1 cellular context compared by ENCODE assay signal in the genomic region with DNA sequence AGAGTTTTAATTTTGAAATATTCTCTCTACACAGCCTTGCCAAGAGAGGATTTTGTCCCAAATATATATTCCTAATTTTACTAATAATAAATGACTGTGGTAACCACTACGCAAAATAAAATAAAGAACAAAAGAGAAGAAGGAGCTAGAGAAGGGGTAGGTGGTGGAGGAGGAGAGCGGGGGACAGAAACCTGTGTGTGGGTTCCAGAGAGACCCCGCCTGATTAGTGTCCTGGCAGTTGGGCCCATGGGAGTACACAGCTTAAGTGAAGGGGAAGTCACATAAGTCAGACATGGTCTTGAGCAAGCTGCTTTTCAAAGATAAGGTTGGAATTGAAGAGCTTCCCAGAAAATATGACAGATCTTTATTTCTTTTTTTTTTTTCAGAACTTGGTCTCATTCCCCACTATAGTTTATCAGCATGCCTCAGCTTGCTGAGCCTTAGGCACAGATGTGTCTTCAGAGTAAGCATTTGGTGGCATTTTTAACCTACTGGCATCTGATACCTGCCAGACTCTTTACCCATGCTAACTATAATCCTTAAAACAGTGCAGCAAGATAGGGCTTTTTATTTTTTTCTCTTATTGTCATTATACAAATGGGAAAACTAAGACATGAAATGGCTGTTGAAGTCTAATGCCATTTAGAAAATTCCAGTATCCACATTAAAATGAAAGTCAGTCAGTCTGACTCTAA.
TF ChIP-seq lines count a peak whose summit lies in the region.

No MANE protein-coding gene starts in this region.

TF ChIP-seq in K562, 482 proteins besides CTCF, POLR2A, EP300 and RAD21 (continued from another document and continues in another):
- TF ChIP-seq, protein P1, sequence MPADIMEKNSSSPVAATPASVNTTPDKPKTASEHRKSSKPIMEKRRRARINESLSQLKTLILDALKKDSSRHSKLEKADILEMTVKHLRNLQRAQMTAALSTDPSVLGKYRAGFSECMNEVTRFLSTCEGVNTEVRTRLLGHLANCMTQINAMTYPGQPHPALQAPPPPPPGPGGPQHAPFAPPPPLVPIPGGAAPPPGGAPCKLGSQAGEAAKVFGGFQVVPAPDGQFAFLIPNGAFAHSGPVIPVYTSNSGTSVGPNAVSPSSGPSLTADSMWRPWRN (IDR thresholded peaks at IDR 0.05; ENCODE audit: low read depth) = peak; percentile 89
- TF ChIP-seq, protein P2, sequence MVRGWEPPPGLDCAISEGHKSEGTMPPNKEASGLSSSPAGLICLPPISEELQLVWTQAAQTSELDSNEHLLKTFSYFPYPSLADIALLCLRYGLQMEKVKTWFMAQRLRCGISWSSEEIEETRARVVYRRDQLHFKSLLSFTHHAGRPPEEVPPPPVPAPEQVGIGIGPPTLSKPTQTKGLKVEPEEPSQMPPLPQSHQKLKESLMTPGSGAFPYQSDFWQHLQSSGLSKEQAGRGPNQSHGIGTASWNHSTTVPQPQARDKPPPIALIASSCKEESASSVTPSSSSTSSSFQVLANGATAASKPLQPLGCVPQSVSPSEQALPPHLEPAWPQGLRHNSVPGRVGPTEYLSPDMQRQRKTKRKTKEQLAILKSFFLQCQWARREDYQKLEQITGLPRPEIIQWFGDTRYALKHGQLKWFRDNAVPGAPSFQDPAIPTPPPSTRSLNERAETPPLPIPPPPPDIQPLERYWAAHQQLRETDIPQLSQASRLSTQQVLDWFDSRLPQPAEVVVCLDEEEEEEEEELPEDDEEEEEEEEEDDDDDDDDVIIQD (CRISPR knock-in tag; IDR thresholded peaks at IDR 0.05) = no peak
- TF ChIP-seq, protein P3, sequence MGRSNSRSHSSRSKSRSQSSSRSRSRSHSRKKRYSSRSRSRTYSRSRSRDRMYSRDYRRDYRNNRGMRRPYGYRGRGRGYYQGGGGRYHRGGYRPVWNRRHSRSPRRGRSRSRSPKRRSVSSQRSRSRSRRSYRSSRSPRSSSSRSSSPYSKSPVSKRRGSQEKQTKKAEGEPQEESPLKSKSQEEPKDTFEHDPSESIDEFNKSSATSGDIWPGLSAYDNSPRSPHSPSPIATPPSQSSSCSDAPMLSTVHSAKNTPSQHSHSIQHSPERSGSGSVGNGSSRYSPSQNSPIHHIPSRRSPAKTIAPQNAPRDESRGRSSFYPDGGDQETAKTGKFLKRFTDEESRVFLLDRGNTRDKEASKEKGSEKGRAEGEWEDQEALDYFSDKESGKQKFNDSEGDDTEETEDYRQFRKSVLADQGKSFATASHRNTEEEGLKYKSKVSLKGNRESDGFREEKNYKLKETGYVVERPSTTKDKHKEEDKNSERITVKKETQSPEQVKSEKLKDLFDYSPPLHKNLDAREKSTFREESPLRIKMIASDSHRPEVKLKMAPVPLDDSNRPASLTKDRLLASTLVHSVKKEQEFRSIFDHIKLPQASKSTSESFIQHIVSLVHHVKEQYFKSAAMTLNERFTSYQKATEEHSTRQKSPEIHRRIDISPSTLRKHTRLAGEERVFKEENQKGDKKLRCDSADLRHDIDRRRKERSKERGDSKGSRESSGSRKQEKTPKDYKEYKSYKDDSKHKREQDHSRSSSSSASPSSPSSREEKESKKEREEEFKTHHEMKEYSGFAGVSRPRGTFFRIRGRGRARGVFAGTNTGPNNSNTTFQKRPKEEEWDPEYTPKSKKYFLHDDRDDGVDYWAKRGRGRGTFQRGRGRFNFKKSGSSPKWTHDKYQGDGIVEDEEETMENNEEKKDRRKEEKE (IDR thresholded peaks at IDR 0.05; ENCODE audit: borderline replicate concordance in 1 of 2, control insufficient read depth in 1 of 2, low read depth in 2 of 2, low read length in 1 of 2) = peak in 1 of 2 experiments; percentile 91; a peak in 1 of 4 replicates
- TF ChIP-seq NFIC (IDR thresholded peaks at IDR 0.05) (peak; percentile 92), ZNF274 (IDR thresholded peaks at IDR 0.05; ENCODE audit: borderline replicate concordance, low read depth, low read length) (peak; percentile 78; the same call in 1 of the 2 replicates), KLF13 (tag; IDR thresholded peaks at IDR 0.05; ENCODE audit: borderline replicate concordance, low read depth) (no peak; the same call in 1 of the 2 replicates), KLF1 (tag; IDR thresholded peaks at IDR 0.05) (no peak), CREM (IDR thresholded peaks at IDR 0.05; ENCODE audit: low read depth) (peak; percentile 63), NCOA2 (IDR thresholded peaks at IDR 0.05; ENCODE audit: partially characterized antibody in 2 of 2) (peak; percentile 78 to 92), CBX1 (IDR thresholded peaks at IDR 0.05; ENCODE audit: low read depth) (peak; percentile 86), DDX20 (tag; IDR thresholded peaks at IDR 0.05; ENCODE audit: low read depth) (no peak; the same call in 1 of the 2 replicates), PRMT5 (CRISPR knock-in tag; IDR thresholded peaks at IDR 0.05) (no peak), MED1 (CRISPR knock-in tag; IDR thresholded peaks at IDR 0.05; ENCODE audit: borderline replicate concordance) (no peak), ZNF324 (CRISPR knock-in tag; IDR thresholded peaks at IDR 0.05) (no peak), NR2F6 (CRISPR knock-in tag; IDR thresholded peaks at IDR 0.05) (no peak), NCOR1 (IDR thresholded peaks at IDR 0.05) (peak; percentile 98), ZSCAN32 (CRISPR knock-in tag; IDR thresholded peaks at IDR 0.05) (no peak), CREB1 (IDR thresholded peaks at IDR 0.05) (peak; percentile 78; the same call in 1 of the 2 replicates), CREB1 (CRISPR knock-in tag; IDR thresholded peaks at IDR 0.05) (no peak), PRPF4 (IDR thresholded peaks at IDR 0.05; ENCODE audit: insufficient read depth, low read depth, low read length, poor library complexity, severe bottlenecking) (no peak), HOXB6 (CRISPR knock-in tag; IDR thresholded peaks at IDR 0.05; ENCODE audit: borderline replicate concordance) (no peak), RUNX1 (IDR thresholded peaks at IDR 0.05; ENCODE audit: low read depth) (no peak), RBM15 (IDR thresholded peaks at IDR 0.05; ENCODE audit: insufficient read depth, low read length) (no peak)
- TF ChIP-seq, protein P4, sequence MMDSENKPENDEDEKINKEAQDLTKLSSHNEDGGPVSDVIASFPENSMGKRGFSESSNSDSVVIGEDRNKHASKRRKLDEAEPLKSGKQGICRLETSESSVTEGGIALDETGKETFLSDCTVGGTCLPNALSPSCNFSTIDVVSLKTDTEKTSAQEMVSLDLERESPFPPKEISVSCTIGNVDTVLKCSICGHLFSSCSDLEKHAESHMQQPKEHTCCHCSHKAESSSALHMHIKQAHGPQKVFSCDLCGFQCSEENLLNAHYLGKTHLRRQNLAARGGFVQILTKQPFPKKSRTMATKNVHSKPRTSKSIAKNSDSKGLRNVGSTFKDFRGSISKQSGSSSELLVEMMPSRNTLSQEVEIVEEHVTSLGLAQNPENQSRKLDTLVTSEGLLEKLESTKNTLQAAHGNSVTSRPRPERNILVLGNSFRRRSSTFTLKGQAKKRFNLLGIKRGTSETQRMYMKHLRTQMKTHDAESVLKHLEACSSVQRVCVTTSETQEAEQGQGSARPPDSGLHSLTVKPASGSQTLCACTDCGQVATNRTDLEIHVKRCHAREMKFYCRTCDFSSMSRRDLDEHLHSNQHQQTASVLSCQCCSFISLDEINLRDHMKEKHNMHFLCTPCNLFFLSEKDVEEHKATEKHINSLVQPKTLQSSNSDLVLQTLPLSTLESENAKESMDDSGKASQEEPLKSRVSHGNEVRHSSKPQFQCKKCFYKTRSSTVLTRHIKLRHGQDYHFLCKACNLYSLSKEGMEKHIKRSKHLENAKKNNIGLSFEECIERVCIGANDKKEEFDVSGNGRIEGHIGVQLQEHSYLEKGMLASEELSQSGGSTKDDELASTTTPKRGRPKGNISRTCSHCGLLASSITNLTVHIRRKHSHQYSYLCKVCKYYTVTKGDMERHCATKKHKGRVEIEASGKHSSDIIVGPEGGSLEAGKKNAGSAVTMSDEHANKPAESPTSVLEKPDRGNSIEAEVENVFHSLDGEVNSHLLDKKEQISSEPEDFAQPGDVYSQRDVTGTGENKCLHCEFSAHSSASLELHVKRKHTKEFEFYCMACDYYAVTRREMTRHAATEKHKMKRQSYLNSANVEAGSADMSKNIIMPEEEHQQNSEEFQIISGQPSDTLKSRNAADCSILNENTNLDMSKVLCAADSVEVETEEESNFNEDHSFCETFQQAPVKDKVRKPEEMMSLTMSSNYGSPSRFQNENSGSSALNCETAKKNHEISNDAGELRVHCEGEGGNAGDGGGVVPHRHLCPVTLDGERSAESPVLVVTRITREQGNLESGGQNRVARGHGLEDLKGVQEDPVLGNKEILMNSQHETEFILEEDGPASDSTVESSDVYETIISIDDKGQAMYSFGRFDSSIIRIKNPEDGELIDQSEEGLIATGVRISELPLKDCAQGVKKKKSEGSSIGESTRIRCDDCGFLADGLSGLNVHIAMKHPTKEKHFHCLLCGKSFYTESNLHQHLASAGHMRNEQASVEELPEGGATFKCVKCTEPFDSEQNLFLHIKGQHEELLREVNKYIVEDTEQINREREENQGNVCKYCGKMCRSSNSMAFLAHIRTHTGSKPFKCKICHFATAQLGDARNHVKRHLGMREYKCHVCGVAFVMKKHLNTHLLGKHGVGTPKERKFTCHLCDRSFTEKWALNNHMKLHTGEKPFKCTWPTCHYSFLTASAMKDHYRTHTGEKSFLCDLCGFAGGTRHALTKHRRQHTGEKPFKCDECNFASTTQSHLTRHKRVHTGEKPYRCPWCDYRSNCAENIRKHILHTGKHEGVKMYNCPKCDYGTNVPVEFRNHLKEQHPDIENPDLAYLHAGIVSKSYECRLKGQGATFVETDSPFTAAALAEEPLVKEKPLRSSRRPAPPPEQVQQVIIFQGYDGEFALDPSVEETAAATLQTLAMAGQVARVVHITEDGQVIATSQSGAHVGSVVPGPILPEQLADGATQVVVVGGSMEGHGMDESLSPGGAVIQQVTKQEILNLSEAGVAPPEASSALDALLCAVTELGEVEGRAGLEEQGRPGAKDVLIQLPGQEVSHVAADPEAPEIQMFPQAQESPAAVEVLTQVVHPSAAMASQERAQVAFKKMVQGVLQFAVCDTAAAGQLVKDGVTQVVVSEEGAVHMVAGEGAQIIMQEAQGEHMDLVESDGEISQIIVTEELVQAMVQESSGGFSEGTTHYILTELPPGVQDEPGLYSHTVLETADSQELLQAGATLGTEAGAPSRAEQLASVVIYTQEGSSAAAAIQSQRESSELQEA (IDR thresholded peaks at IDR 0.05; ENCODE audit: low read depth) = no peak
- TF ChIP-seq, protein P5, sequence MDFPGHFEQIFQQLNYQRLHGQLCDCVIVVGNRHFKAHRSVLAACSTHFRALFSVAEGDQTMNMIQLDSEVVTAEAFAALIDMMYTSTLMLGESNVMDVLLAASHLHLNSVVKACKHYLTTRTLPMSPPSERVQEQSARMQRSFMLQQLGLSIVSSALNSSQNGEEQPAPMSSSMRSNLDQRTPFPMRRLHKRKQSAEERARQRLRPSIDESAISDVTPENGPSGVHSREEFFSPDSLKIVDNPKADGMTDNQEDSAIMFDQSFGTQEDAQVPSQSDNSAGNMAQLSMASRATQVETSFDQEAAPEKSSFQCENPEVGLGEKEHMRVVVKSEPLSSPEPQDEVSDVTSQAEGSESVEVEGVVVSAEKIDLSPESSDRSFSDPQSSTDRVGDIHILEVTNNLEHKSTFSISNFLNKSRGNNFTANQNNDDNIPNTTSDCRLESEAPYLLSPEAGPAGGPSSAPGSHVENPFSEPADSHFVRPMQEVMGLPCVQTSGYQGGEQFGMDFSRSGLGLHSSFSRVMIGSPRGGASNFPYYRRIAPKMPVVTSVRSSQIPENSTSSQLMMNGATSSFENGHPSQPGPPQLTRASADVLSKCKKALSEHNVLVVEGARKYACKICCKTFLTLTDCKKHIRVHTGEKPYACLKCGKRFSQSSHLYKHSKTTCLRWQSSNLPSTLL (IDR thresholded peaks at IDR 0.05) = no peak
- TF ChIP-seq, protein P6, sequence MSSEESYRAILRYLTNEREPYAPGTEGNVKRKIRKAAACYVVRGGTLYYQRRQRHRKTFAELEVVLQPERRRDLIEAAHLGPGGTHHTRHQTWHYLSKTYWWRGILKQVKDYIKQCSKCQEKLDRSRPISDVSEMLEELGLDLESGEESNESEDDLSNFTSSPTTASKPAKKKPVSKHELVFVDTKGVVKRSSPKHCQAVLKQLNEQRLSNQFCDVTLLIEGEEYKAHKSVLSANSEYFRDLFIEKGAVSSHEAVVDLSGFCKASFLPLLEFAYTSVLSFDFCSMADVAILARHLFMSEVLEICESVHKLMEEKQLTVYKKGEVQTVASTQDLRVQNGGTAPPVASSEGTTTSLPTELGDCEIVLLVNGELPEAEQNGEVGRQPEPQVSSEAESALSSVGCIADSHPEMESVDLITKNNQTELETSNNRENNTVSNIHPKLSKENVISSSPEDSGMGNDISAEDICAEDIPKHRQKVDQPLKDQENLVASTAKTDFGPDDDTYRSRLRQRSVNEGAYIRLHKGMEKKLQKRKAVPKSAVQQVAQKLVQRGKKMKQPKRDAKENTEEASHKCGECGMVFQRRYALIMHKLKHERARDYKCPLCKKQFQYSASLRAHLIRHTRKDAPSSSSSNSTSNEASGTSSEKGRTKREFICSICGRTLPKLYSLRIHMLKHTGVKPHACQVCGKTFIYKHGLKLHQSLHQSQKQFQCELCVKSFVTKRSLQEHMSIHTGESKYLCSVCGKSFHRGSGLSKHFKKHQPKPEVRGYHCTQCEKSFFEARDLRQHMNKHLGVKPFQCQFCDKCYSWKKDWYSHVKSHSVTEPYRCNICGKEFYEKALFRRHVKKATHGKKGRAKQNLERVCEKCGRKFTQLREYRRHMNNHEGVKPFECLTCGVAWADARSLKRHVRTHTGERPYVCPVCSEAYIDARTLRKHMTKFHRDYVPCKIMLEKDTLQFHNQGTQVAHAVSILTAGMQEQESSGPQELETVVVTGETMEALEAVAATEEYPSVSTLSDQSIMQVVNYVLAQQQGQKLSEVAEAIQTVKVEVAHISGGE (CRISPR knock-in tag; IDR thresholded peaks at IDR 0.05) = peak in 1 of 3 experiments; percentile 81; a peak in 2 of 6 replicates
- TF ChIP-seq, protein P7, sequence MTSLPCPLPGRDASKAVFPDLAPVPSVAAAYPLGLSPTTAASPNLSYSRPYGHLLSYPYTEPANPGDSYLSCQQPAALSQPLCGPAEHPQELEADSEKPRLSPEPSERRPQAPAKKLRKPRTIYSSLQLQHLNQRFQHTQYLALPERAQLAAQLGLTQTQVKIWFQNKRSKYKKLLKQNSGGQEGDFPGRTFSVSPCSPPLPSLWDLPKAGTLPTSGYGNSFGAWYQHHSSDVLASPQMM (CRISPR knock-in tag; IDR thresholded peaks at IDR 0.05) = no peak
